8 cellular contexts compared by ENCODE assay signal in genomic region chr17:77451271-77451893, GRCh38.
DNase-seq lines count a peak whose midpoint lies in the region; ATAC-seq and TF ChIP-seq lines count a peak whose summit lies in the region.

No MANE protein-coding gene starts in this region.

- H3K36me3 ChIP-seq in MG63, result peaks cover 53% of the 10 kb centered on the region

- peak overlapping the region; percentile 95 for H3K27ac ChIP-seq in layer of hippocampus (ENCODE audit: low read depth, low read length)

- H3K27me3 ChIP-seq in MG63 (no peaks in the 10 kb centered on the region), layer of hippocampus (ENCODE audit: control insufficient read depth, insufficient read depth, low read length) (no peaks in the 10 kb centered on the region)

- no peak for TF ChIP-seq CTCF in GM12875 (IDR thresholded peaks at IDR 0.05; ENCODE audit: borderline replicate concordance, insufficient read depth, low read depth, low read length)
- TF ChIP-seq CTCF in WTC11 (IDR thresholded peaks at IDR 0.05), result no peak
- no peak for TF ChIP-seq CTCF in choroid plexus epithelial cell (conservative IDR thresholded peaks at IDR 0.05; ENCODE audit: low read depth, low read length)

- POLR2A ChIA-PET in WTC11 (lab: Charles Lee), result interaction anchor here (0.6 to 2.5 kb wide), 4 partner anchors 15 to 55 kb away, joined by 3 to 14 read pairs (median 3); no protein-coding TSS in a partner anchor

- peak overlapping the region; percentile 84 for H3K4me3 Mint-ChIP-seq in WTC11

- H3K4me3 ChIP-seq in GM12875 (ENCODE audit: low read depth, low read length) (peak overlapping the region; percentile 78), MG63 (peak overlapping the region; percentile 46), choroid plexus epithelial cell (ENCODE audit: low read depth, low read length) (peak overlapping the region; percentile 57)

- no peaks in the 10 kb centered on the region for H3K9me3 ChIP-seq in MG63

- ATAC-seq in WTC11 (peak; percentile 80), GM19467 (IDR thresholded peaks at IDR 0.05; ENCODE audit: unreplicated experiment) (no peak)

- CTCF ChIA-PET in WTC11 (lab: Charles Lee), result interaction anchor here (0.6 to 6.8 kb wide), 10 partner anchors 15 to 852 kb away, joined by 3 to 81 read pairs (median 4); no protein-coding TSS in a partner anchor

- no peaks in the 10 kb centered on the region for H3K36me3 Mint-ChIP-seq in WTC11

- no peaks in the 10 kb centered on the region for H3K27me3 Mint-ChIP-seq in WTC11 (ENCODE audit: low read depth)

- no peaks in the 10 kb centered on the region for H3K9me3 Mint-ChIP-seq in WTC11

- peaks cover 69% of the 10 kb centered on the region for H3K4me1 Mint-ChIP-seq in WTC11

- peak overlapping the region; percentile 83 for H3K27ac Mint-ChIP-seq in WTC11

- DNase-seq in MG63 (peak; percentile 84), WTC11 (ENCODE audit: low spot score) (peak; percentile 84), choroid plexus epithelial cell (ENCODE audit: low read depth) (peak; percentile 77), KG1 (lab: John Stamatoyannopoulos, UW) (no peak)
- DNase-seq in stimulated activated CD4-positive, alpha-beta T cell treated with anti-CD3 and anti-CD28 coated beads, Interleukin-4, amount 100 ng/mL, for 1 hour, result peak; percentile 77

TF ChIP-seq in WTC11, 78 proteins besides CTCF, POLR2A, EP300 and RAD21 (continues in another document):
- TF ChIP-seq, protein P1, sequence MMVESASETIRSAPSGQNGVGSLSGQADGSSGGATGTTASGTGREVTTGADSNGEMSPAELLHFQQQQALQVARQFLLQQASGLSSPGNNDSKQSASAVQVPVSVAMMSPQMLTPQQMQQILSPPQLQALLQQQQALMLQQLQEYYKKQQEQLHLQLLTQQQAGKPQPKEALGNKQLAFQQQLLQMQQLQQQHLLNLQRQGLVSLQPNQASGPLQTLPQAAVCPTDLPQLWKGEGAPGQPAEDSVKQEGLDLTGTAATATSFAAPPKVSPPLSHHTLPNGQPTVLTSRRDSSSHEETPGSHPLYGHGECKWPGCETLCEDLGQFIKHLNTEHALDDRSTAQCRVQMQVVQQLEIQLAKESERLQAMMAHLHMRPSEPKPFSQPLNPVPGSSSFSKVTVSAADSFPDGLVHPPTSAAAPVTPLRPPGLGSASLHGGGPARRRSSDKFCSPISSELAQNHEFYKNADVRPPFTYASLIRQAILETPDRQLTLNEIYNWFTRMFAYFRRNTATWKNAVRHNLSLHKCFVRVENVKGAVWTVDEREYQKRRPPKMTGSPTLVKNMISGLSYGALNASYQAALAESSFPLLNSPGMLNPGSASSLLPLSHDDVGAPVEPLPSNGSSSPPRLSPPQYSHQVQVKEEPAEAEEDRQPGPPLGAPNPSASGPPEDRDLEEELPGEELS (CRISPR knock-in tag; IDR thresholded peaks at IDR 0.05), result no peak; the same call in 1 of the 2 replicates
- TF ChIP-seq NFYB (CRISPR knock-in tag; conservative IDR thresholded peaks at IDR 0.05; ENCODE audit: low read depth) (no peak), TP53 (CRISPR knock-in tag; IDR thresholded peaks at IDR 0.05) (0 out of 2 replicates have a peak, but pooled peaks have one; percentile 38), CREB1 (CRISPR knock-in tag; IDR thresholded peaks at IDR 0.05) (0 out of 2 replicates have a peak, but pooled peaks have one; percentile 30), ZBTB21 (CRISPR knock-in tag; IDR thresholded peaks at IDR 0.05; ENCODE audit: borderline replicate concordance) (no peak; the same call in 1 of the 2 replicates), USF2 (CRISPR knock-in tag; IDR thresholded peaks at IDR 0.05) (peak; percentile 94), FOXK1 (CRISPR knock-in tag; IDR thresholded peaks at IDR 0.05) (peak; percentile 75; the same call in 1 of the 2 replicates), ZNF219 (CRISPR knock-in tag; IDR thresholded peaks at IDR 0.05; ENCODE audit: borderline replicate concordance) (no peak), SP1 (CRISPR knock-in tag; conservative IDR thresholded peaks at IDR 0.05) (peak; percentile 85), FOXJ3 (CRISPR knock-in tag; IDR thresholded peaks at IDR 0.05; ENCODE audit: borderline replicate concordance) (no peak), ARID4B (CRISPR knock-in tag; IDR thresholded peaks at IDR 0.05; ENCODE audit: borderline replicate concordance) (no peak; the same call in 1 of the 2 replicates), MAX (CRISPR knock-in tag; IDR thresholded peaks at IDR 0.05) (peak; percentile 45; the same call in 1 of the 2 replicates), SMAD3 (CRISPR knock-in tag; IDR thresholded peaks at IDR 0.05; ENCODE audit: borderline replicate concordance) (peak; percentile 33; the same call in 1 of the 2 replicates)
- TF ChIP-seq, protein P2, sequence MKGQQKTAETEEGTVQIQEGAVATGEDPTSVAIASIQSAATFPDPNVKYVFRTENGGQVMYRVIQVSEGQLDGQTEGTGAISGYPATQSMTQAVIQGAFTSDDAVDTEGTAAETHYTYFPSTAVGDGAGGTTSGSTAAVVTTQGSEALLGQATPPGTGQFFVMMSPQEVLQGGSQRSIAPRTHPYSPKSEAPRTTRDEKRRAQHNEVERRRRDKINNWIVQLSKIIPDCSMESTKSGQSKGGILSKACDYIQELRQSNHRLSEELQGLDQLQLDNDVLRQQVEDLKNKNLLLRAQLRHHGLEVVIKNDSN (CRISPR knock-in tag; IDR thresholded peaks at IDR 0.05), result peak; percentile 95
- TF ChIP-seq, protein P3, sequence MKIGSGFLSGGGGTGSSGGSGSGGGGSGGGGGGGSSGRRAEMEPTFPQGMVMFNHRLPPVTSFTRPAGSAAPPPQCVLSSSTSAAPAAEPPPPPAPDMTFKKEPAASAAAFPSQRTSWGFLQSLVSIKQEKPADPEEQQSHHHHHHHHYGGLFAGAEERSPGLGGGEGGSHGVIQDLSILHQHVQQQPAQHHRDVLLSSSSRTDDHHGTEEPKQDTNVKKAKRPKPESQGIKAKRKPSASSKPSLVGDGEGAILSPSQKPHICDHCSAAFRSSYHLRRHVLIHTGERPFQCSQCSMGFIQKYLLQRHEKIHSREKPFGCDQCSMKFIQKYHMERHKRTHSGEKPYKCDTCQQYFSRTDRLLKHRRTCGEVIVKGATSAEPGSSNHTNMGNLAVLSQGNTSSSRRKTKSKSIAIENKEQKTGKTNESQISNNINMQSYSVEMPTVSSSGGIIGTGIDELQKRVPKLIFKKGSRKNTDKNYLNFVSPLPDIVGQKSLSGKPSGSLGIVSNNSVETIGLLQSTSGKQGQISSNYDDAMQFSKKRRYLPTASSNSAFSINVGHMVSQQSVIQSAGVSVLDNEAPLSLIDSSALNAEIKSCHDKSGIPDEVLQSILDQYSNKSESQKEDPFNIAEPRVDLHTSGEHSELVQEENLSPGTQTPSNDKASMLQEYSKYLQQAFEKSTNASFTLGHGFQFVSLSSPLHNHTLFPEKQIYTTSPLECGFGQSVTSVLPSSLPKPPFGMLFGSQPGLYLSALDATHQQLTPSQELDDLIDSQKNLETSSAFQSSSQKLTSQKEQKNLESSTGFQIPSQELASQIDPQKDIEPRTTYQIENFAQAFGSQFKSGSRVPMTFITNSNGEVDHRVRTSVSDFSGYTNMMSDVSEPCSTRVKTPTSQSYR (CRISPR knock-in tag; IDR thresholded peaks at IDR 0.05), result no peak
- TF ChIP-seq, protein P4, sequence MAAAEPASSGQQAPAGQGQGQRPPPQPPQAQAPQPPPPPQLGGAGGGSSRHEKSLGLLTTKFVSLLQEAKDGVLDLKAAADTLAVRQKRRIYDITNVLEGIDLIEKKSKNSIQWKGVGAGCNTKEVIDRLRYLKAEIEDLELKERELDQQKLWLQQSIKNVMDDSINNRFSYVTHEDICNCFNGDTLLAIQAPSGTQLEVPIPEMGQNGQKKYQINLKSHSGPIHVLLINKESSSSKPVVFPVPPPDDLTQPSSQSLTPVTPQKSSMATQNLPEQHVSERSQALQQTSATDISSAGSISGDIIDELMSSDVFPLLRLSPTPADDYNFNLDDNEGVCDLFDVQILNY (CRISPR knock-in tag; IDR thresholded peaks at IDR 0.05), result 0 out of 2 replicates have a peak, but pooled peaks have one; percentile 61
